In the genomic region with DNA sequence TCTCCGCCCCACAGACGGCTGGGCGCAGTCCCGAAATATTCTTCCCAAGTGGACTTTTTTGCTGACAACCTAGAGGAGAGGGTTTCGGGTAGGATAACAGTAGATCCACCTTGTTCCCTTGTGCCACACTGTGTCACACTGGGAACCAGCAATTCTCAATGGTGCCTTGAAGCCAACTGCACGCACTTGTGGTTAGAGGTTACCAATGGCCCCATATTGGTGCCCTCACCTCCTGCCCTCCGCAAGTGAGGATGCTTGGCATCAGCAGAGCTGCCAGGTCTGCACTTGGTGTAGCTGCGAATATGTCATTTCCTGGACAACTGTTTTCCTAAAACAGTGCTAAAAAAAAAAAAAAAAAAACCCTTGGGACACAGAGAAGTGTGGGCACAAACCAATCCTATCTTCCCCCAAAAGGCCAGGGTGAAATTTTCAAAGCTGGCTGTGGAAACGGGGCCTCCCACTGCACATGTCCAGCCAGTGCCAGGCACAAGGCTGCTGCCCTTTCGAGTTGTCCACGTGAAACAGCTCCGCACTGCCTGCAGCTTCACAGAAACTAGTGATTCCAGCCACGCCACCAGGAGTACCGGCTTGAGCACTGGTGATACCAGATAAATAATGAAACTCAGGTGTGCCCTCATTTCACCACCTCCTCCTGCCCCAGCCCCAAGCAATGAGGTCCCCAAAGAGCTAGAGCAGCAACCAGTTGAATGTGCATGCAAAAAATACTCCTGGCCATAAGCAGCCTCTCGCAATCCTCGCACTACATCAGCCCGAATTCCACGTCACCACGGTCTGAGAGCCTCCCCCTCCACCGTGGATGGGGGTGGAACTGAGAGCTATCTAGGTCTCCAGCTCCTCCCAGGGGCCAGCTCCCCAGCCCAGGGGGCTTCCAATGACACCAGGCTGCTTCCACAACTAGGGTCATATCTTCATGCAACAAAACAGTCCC, we compare ENCODE assay signal across 8 cellular contexts. TPM values are rescaled to one million over a fixed set of nuclear protein-coding genes. Genes with fewer than 3 reads are reported as not detected.
DNase-seq lines count a peak whose midpoint lies in the region; ATAC-seq and TF ChIP-seq lines count a peak whose summit lies in the region.

No MANE protein-coding gene starts in this region.

- peak overlapping the region; percentile 98 for H3K27ac ChIP-seq in CD4-positive, alpha-beta memory T cell (ENCODE audit: low read depth, low read length)
- H3K27ac ChIP-seq in PC-9 (peak overlapping the region; percentile 47), mucosa of rectum (ENCODE audit: low read depth in 2 of 2, low read length in 2 of 2) (peak overlapping the region; percentile 70 to 85), uterus (peak overlapping the region; percentile 82 to 87)

- H3F3A ChIP-seq in PC-9 (ENCODE audit: insufficient read depth, low read depth), result peaks cover 20% of the 10 kb centered on the region; the same call in 1 of the 2 replicates

- peak overlapping the region; percentile 79 for H3K4me2 ChIP-seq in PC-9

- H2AFZ ChIP-seq in PC-9, result no peak overlapping the region

- no peak for ATAC-seq in GM21717 (IDR thresholded peaks at IDR 0.05; ENCODE audit: unreplicated experiment)
- ATAC-seq in GM18519 (IDR thresholded peaks at IDR 0.05; ENCODE audit: low FRiP score, unreplicated experiment), result no peak

- intact Hi-C loops in CD4-positive, alpha-beta memory T cell (cut with micrococcal nuclease), result loop anchor here (1.0 to 5.0 kb wide), 5 partner anchors 9 to 350 kb away; partner anchors contain the start of gene FNBP1
- intact Hi-C loops in PC-9 (cut with micrococcal nuclease; ENCODE audit: unreplicated experiment), result loop anchor here (2.0 to 10.0 kb wide), 6 partner anchors 111 to 798 kb away; partner anchors contain the start of genes ASB6 and FNBP1
- intact Hi-C loops in MCF 10A (cut with micrococcal nuclease), result loop anchor here (5.0 kb wide), 1 partner anchor 351 kb away; no protein-coding TSS in a partner anchor
- intact Hi-C loops in uterus (cut with DNase I; ENCODE audit: low total_unique reads), result loop anchor here (5.0 to 10.0 kb wide), 2 partner anchors 166 to 348 kb away; partner anchors contain the start of gene GPR107

- peaks cover 36 to 81% (median 55%) of the 10 kb centered on the region in 4 donors for H3K4me1 Mint-ChIP-seq in CD4-positive, alpha-beta memory T cell
- peaks cover 5% of the 10 kb centered on the region for H3K4me1 Mint-ChIP-seq in MCF 10A (ENCODE audit: insufficient read depth, unreplicated experiment)

- peak overlapping the region; percentile 99 to 100 (median 100) for H3K27ac Mint-ChIP-seq in CD4-positive, alpha-beta memory T cell
- no peak overlapping the region for H3K27ac Mint-ChIP-seq in MCF 10A (ENCODE audit: low read depth, unreplicated experiment)

- no peaks in the 10 kb centered on the region for H3K27me3 Mint-ChIP-seq in CD4-positive, alpha-beta memory T cell
- H3K27me3 Mint-ChIP-seq in MCF 10A (ENCODE audit: insufficient read depth, unreplicated experiment), result no peaks in the 10 kb centered on the region

- H3K9me3 Mint-ChIP-seq in CD4-positive, alpha-beta memory T cell, result peaks cover 0 to 7% (median 0%) of the 10 kb centered on the region in 8 donors
- no peaks in the 10 kb centered on the region for H3K9me3 Mint-ChIP-seq in MCF 10A (ENCODE audit: unreplicated experiment)

- TF ChIP-seq CTCF in PC-9 (conservative IDR thresholded peaks at IDR 0.05) (no peak), MCF 10A (IDR thresholded peaks at IDR 0.05; ENCODE audit: unreplicated experiment) (no peak), uterus (IDR thresholded peaks at IDR 0.05) (no peak)

- TSS peak; percentile 39 for BruUV-seq in PC-9 (replicated peaks; lab: Mats Ljungman, UMichigan)
- no TSS peak for BruUV-seq in MCF 10A (replicated peaks; lab: Mats Ljungman, UMichigan)

- no peaks in the 10 kb centered on the region for H3K79me2 ChIP-seq in PC-9 (ENCODE audit: low read depth)

- peaks cover 80% of the 10 kb centered on the region for H3K4me1 ChIP-seq in CD4-positive, alpha-beta memory T cell (ENCODE audit: insufficient read depth, low read length)
- H3K4me1 ChIP-seq in PC-9 (replicated peaks; ENCODE audit: insufficient read depth) (peaks cover 36% of the 10 kb centered on the region), mucosa of rectum (ENCODE audit: control insufficient read depth in 2 of 2, insufficient read depth in 2 of 2, low read length in 2 of 2) (peaks cover 27 to 32% of the 10 kb centered on the region in 2 donors), uterus (peaks cover 0 to 9% of the 10 kb centered on the region in 2 donors)

- H3K4me3 ChIP-seq in CD4-positive, alpha-beta memory T cell (ENCODE audit: low read length in 2 of 2), result peak overlapping the region; percentile 78 to 80
- H3K4me3 ChIP-seq in PC-9 (peak overlapping the region; percentile 48; the same call in 1 of the 2 replicates), mucosa of rectum (ENCODE audit: low read length in 2 of 2) (peak overlapping the region in 1 of 2 donors; percentile 84), uterus (peak overlapping the region in 1 of 2 donors; percentile 28)

- H3K27me3 ChIP-seq in CD4-positive, alpha-beta memory T cell (ENCODE audit: insufficient read depth, low read length), result no peaks in the 10 kb centered on the region
- no peaks in the 10 kb centered on the region for H3K27me3 ChIP-seq in PC-9 (ENCODE audit: insufficient read depth, low read depth)
- no peaks in the 10 kb centered on the region for H3K27me3 ChIP-seq in mucosa of rectum (ENCODE audit: control insufficient read depth in 2 of 2, insufficient read depth in 2 of 2, low read length in 2 of 2)
- no peaks in the 10 kb centered on the region for H3K27me3 ChIP-seq in uterus

- no peaks in the 10 kb centered on the region for H3K9me3 ChIP-seq in CD4-positive, alpha-beta memory T cell (ENCODE audit: control insufficient read depth in 1 of 2, low read length in 2 of 2)
- H3K9me3 ChIP-seq in PC-9 (ENCODE audit: insufficient read depth, low read depth) (no peaks in the 10 kb centered on the region), mucosa of rectum (ENCODE audit: control insufficient read depth in 2 of 2, low read length in 2 of 2) (no peaks in the 10 kb centered on the region), uterus (no peaks in the 10 kb centered on the region)

- no peaks in the 10 kb centered on the region for H3K9me2 ChIP-seq in PC-9 (ENCODE audit: insufficient read depth)

- no peak for TF ChIP-seq POLR2A in uterus (IDR thresholded peaks at IDR 0.05)

- H3K36me3 ChIP-seq in CD4-positive, alpha-beta memory T cell (ENCODE audit: insufficient read depth, low read length), result peaks cover 9% of the 10 kb centered on the region
- no peaks in the 10 kb centered on the region for H3K36me3 ChIP-seq in PC-9 (ENCODE audit: low read depth)
- peaks cover 4 to 5% of the 10 kb centered on the region in 2 donors for H3K36me3 ChIP-seq in mucosa of rectum (ENCODE audit: control insufficient read depth in 2 of 2, insufficient read depth in 2 of 2, low read length in 2 of 2)
- H3K36me3 ChIP-seq in uterus, result no peaks in the 10 kb centered on the region

- H4K20me1 ChIP-seq in PC-9 (ENCODE audit: insufficient read depth), result no peaks in the 10 kb centered on the region

- DNase-seq in CD4-positive, alpha-beta memory T cell, result peak; percentile 79 to 93 (median 80)
- DNase-seq in PC-9, result no peak
- DNase-seq in MCF 10A (ENCODE audit: unreplicated experiment), result no peak
- DNase-seq in uterus, result no peak
- DNase-seq in DMS79 (lab: John Stamatoyannopoulos, UW), result no peak

- POLR2A ChIA-PET in CD4-positive, alpha-beta memory T cell (lab: Charles Lee; ENCODE audit: partially characterized antibody), result interaction anchor here (0.7 to 18.1 kb wide), 37 partner anchors 8 to 1068 kb away, joined by 3 to 423 read pairs (median 6); partner anchors contain the start of genes C9orf78, ENDOG, FNBP1 and GPR107
- POLR2A ChIA-PET in PC-9 (lab: Charles Lee; ENCODE audit: unreplicated experiment), result no interaction called here
- POLR2A ChIA-PET in MCF 10A (lab: Yijun Ruan, JAX), result interaction anchor here (0.5 to 1.6 kb wide), 6 partner anchors 17 to 226 kb away, joined by 3 to 9 read pairs (median 3); partner anchors contain the start of gene GPR107

- H3K9ac ChIP-seq in mucosa of rectum (ENCODE audit: low read depth in 1 of 2, low read length in 2 of 2), result peak overlapping the region in 1 of 2 donors; percentile 77

- H3K36me3 Mint-ChIP-seq in CD4-positive, alpha-beta memory T cell, result peaks cover 7 to 45% of the 10 kb centered on the region in 2 donors
- H3K36me3 Mint-ChIP-seq in MCF 10A (ENCODE audit: insufficient read depth, unreplicated experiment), result peaks cover 13% of the 10 kb centered on the region

- H3K4me3 Mint-ChIP-seq in CD4-positive, alpha-beta memory T cell, result peak overlapping the region; percentile 90 to 98 (median 94)
- peak overlapping the region; percentile 65 for H3K4me3 Mint-ChIP-seq in MCF 10A (ENCODE audit: unreplicated experiment)

- CTCF ChIA-PET in CD4-positive, alpha-beta memory T cell (lab: Charles Lee; ENCODE audit: partially characterized antibody), result interaction anchor here (0.8 to 4.0 kb wide), 29 partner anchors 9 to 220 kb away, joined by 3 to 41 read pairs (median 5); partner anchors contain the start of genes C9orf78, FNBP1, GPR107 and USP20
- CTCF ChIA-PET in PC-9 (lab: Charles Lee) (interaction anchor here (0.5 to 1.2 kb wide), 5 partner anchors 28 to 863 kb away, joined by 3 to 14 read pairs (median 4); no protein-coding TSS in a partner anchor), MCF 10A (lab: Yijun Ruan, JAX) (interaction anchor here (0.5 to 2.2 kb wide), 11 partner anchors 9 to 354 kb away, joined by 3 to 8 read pairs (median 4); no protein-coding TSS in a partner anchor)

RNA-seq across cellular contexts. Expression of gene USP20, which starts 51.2 kb away (rescaled TPM):
- total RNA-seq in CD4-positive, alpha-beta memory T cell, result 100 to 1,000 TPM; 123 to 132 TPM
- 10 to 100 TPM; 36.5 to 55.9 TPM for polyA plus RNA-seq in CD4-positive, alpha-beta memory T cell
- total RNA-seq in PC-9 (2021) (22.1 and 27.8 TPM in 2 replicates), MCF 10A (2022) (14.7 and 17.1 TPM in 2 replicates), uterus (10 to 100 TPM in 2 of 4 donors, 1 to 10 TPM in 2; 5.6 to 46.7 (median 11.1) TPM)

RNA-seq across cellular contexts. Expression of gene C9orf78, which starts 51.4 kb away (rescaled TPM):
- 10 to 100 TPM; 95.5 to 96.9 TPM for total RNA-seq in CD4-positive, alpha-beta memory T cell
- 100 to 1,000 TPM; 204 to 206 TPM for polyA plus RNA-seq in CD4-positive, alpha-beta memory T cell
- total RNA-seq in PC-9 (2021) (39.2 and 51.7 TPM in 2 replicates), MCF 10A (2022) (27.6 and 30.0 TPM in 2 replicates), uterus (10 to 100 TPM; 17.4 to 56.9 (median 35.0) TPM)

Comparison
In these comparisons a context has a peak if more than half of its experiments do, and no peak if none do; other contexts are left out.
1. DNase-seq: peak in CD4-positive, alpha-beta memory T cell (5 of 5); none in PC-9 (0 of 2), MCF 10A (single experiment), uterus (0 of 2) and DMS79 (single experiment).
2. H3K27ac ChIP-seq: peak in every context shown above with its lines; median percentile 98 in CD4-positive, alpha-beta memory T cell; 84 in uterus; 78 in mucosa of rectum; 47 in PC-9.